11 cellular contexts compared by ENCODE assay signal in genomic region chr14:98984719-98985041, GRCh38.
A peak's percentile ranks its signal among the peaks of the same experiment; 100 is the strongest.
DNase-seq lines count a peak whose midpoint lies in the region; TF ChIP-seq lines count a peak whose summit lies in the region.
"Had no signal": no experiment of that assay in that cellular context is flagged by ENCODE, and none has a peak within 500 bp of the region (broad histone marks: within the 10 kb centered on the region; RNA-seq: fewer than 3 reads in every experiment).

No MANE protein-coding gene starts in this region.

- no peak overlapping the region for H3K27ac ChIP-seq in coronary artery
- H3K27ac ChIP-seq: epithelial cell of prostate had no signal

- DNase-seq in HUDEP-2 (lab: John Stamatoyannopoulos, UW; ENCODE audit: unreplicated experiment in 76 of 76) (peak in 69 of 76 experiments; percentile 6 to 88 (median 56)), coronary artery (ENCODE audit: low spot score) (peak; percentile 28), EL (no peak), NCI-H446 treated with DMSO at 0.1 percent for 48 hours (lab: John Stamatoyannopoulos, UW) (no peak), NCI-H1092 treated with DMSO at 0.1 percent for 48 hours (lab: John Stamatoyannopoulos, UW) (no peak), cardiac septum (ENCODE audit: low spot score) (no peak)
- DNase-seq in activated CD8-positive, alpha-beta memory T cell treated with anti-CD3 and anti-CD28 coated beads for 24 hours, result peak; percentile 83
- peak; percentile 29 to 36 (median 31) for DNase-seq in stimulated activated CD4-positive, alpha-beta T cell treated with anti-CD3 and anti-CD28 coated beads, TNF-alpha, amount 100 ng/mL, for 1 hour (ENCODE audit: low read depth in 3 of 3, low spot score in 1 of 3)
- DNase-seq: NK-92 treated with Interleukin-12 subunit alpha and Interleukin-12 subunit beta, amount 100 ng/mL, for 24 hours had no signal

- no peak for TF ChIP-seq CTCF in coronary artery (IDR thresholded peaks at IDR 0.05)

- intact Hi-C loops in cardiac septum (cut with DNase I), result no loop called here

- H3K4me3 ChIP-seq in coronary artery, result no peak overlapping the region
- H3K4me3 ChIP-seq: HAP-1 had no signal

Comparison
In these comparisons a context has a peak if more than half of its experiments do, and no peak if none do; other contexts are left out.
1. DNase-seq: peak in HUDEP-2 (69 of 76), activated CD8-positive, alpha-beta memory T cell treated with anti-CD3 and anti-CD28 coated beads for 24 hours (single experiment), coronary artery (single experiment) and stimulated activated CD4-positive, alpha-beta T cell treated with anti-CD3 and anti-CD28 coated beads, TNF-alpha, amount 100 ng/mL, for 1 hour (3 of 3); none in EL (single experiment), NCI-H446 treated with DMSO at 0.1 percent for 48 hours (single experiment), NCI-H1092 treated with DMSO at 0.1 percent for 48 hours (single experiment) and cardiac septum (single experiment).